In genomic region chr5:5353681-5354080, GRCh38 we compare ENCODE assay signal across 13 cellular contexts.
"Had no signal": no experiment of that assay in that cellular context is flagged by ENCODE, and none has a peak within 500 bp of the region (broad histone marks: within the 10 kb centered on the region; RNA-seq: fewer than 3 reads in every experiment).

No MANE protein-coding gene starts in this region.

- DNase-seq: activated CD4-positive, alpha-beta memory T cell treated with anti-CD3 and anti-CD28 coated beads, Interleukin-2, amount 10 ng/mL, durations not matched to agents 7 days and 5 days; activated CD4-positive, CD25-positive, alpha-beta regulatory T cell treated with anti-CD3 and anti-CD28 coated beads, Interleukin-2, amount 50 U/mL, for 72 hours; activated naive CD8-positive, alpha-beta T cell treated with anti-CD3 and anti-CD28 coated beads, Interleukin-2, amount 10 ng/mL, durations not matched to agents 7 days and 5 days; activated T-cell treated with anti-CD3 and anti-CD28 coated beads, Interleukin-2, amount 50 U/mL, for 48 hours; anterior cingulate cortex; dorsolateral prefrontal cortex; glutamatergic neuron; left ventricle myocardium inferior; mesenchymal stem cell; stimulated activated CD4-positive, alpha-beta T cell treated with anti-CD3 and anti-CD28 coated beads, Interleukin-12 subunit alpha, Interleukin-12 subunit beta, amount 100 ng/mL, for 4 hours; stimulated activated CD4-positive, alpha-beta T cell treated with anti-CD3 and anti-CD28 coated beads, Interleukin-2, amount 100 ng/mL, for 48 hours; stimulated activated naive CD4-positive, alpha-beta T cell treated with Interleukin-2 at 50 U/mL for 16 hours; upper lobe of right lung had no signal

- H3K4me3 ChIP-seq: dorsolateral prefrontal cortex, left ventricle myocardium inferior, upper lobe of right lung had no signal

- H3K36me3 ChIP-seq: left ventricle myocardium inferior, upper lobe of right lung had no signal

- H3K27me3 ChIP-seq: dorsolateral prefrontal cortex, upper lobe of right lung had no signal

- H3K27ac ChIP-seq: dorsolateral prefrontal cortex, left ventricle myocardium inferior, upper lobe of right lung had no signal

- H3K9me3 ChIP-seq: left ventricle myocardium inferior, upper lobe of right lung had no signal

- H3K4me1 ChIP-seq: left ventricle myocardium inferior, upper lobe of right lung had no signal
